In the genomic region with DNA sequence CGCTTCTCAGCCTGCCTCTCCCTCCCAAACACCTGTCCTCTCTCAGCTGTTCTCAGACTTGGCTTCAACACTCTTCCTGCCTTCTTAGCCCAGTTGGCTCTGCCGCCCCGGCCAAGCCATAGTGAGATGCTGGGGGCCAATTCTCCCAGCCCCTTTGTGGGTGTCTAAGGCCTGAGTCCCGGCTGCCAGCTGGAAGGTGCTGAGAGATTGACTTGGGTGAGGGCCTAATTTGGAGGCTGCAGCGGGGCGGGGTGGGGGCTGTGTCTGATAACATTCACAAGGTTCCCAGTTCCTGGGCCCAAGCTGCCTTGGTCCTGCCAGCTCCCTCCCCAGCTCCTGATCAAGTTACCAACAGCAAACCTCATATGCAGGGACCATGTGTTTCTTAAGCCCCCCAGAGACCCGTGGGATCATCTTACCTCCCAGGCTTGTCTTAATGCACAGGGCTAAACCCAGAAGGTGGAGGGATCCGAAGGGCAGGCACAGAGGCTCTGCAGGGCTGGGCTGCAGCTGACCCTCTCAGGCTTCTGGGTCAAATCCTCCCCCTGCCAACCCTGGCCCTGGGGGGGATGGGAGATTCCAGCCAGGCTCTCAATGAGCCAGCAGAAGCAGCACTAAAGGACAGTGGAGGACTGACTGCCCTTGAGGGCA, we compare ENCODE assay signal across 20 cellular contexts. TPM values are rescaled to one million over a fixed set of nuclear protein-coding genes. Genes with fewer than 3 reads are reported as not detected.
A peak's percentile ranks its signal among the peaks of the same experiment; 100 is the strongest.
DNase-seq lines count a peak whose midpoint lies in the region; ATAC-seq and TF ChIP-seq lines count a peak whose summit lies in the region.
"Had no signal": no experiment of that assay in that cellular context is flagged by ENCODE, and none has a peak within 500 bp of the region (broad histone marks: within the 10 kb centered on the region; RNA-seq: fewer than 3 reads in every experiment).

No MANE protein-coding gene starts in this region.

- H3K36me3 ChIP-seq in ascending aorta (peaks cover 0 to 14% of the 10 kb centered on the region in 2 donors), right atrium auricular region (peaks cover 13% of the 10 kb centered on the region), upper lobe of right lung (no peaks in the 10 kb centered on the region)
- H3K36me3 ChIP-seq: pancreas had no signal

- H3K4me1 ChIP-seq in ascending aorta: peaks cover 0 to 5% of the 10 kb centered on the region in 2 donors
- peaks cover 0 to 98% of the 10 kb centered on the region in 2 donors for H3K4me1 ChIP-seq in right atrium auricular region
- peaks cover 7% of the 10 kb centered on the region for H3K4me1 ChIP-seq in upper lobe of right lung
- H3K4me1 ChIP-seq: body of pancreas, pancreas had no signal

- H3K27me3 ChIP-seq in ascending aorta: no peaks in the 10 kb centered on the region
- H3K27me3 ChIP-seq in right atrium auricular region: no peaks in the 10 kb centered on the region
- no peaks in the 10 kb centered on the region for H3K27me3 ChIP-seq in upper lobe of right lung
- H3K27me3 ChIP-seq: BLaER1 treated with 17β-estradiol and CSF1 and Interleukin-3, amounts not matched to agents 10 nM and 100 nM; body of pancreas; pancreas had no signal

- no peaks in the 10 kb centered on the region for H3K9me3 ChIP-seq in ascending aorta
- H3K9me3 ChIP-seq in right atrium auricular region: no peaks in the 10 kb centered on the region
- H3K9me3 ChIP-seq in upper lobe of right lung: no peaks in the 10 kb centered on the region
- H3K9me3 ChIP-seq: BLaER1 treated with 17β-estradiol and CSF1 and Interleukin-3, amounts not matched to agents 10 nM and 100 nM; body of pancreas; pancreas had no signal

- no peak overlapping the region for H3K4me3 ChIP-seq in ascending aorta
- no peak overlapping the region for H3K4me3 ChIP-seq in right atrium auricular region
- no peak overlapping the region for H3K4me3 ChIP-seq in skeletal muscle cell (ENCODE audit: low read depth, low read length)
- H3K4me3 ChIP-seq in upper lobe of right lung: no peak overlapping the region
- H3K4me3 ChIP-seq: BLaER1 treated with 17β-estradiol and CSF1 and Interleukin-3, amounts not matched to agents 10 nM and 100 nM; body of pancreas; GM23248; pancreas; PC-9 had no signal

- H3K27ac ChIP-seq in ascending aorta (peak overlapping the region; percentile 6 to 25), right atrium auricular region (peak overlapping the region; percentile 74 to 96), upper lobe of right lung (no peak overlapping the region)
- H3K27ac ChIP-seq: body of pancreas, GM23248, pancreas, PC-9 had no signal

- H3K4me1 Mint-ChIP-seq in stimulated activated effector memory CD8-positive, alpha-beta T cell treated with anti-CD3 and anti-CD28 coated beads, Interleukin-12 subunit alpha, Interleukin-12 subunit beta, amount 100 ng/mL, for 72 hours: peaks cover 6% of the 10 kb centered on the region

- no peak overlapping the region for H3K27ac Mint-ChIP-seq in stimulated activated effector memory CD8-positive, alpha-beta T cell treated with anti-CD3 and anti-CD28 coated beads, Interleukin-12 subunit alpha, Interleukin-12 subunit beta, amount 100 ng/mL, for 72 hours

- H3K4me3 Mint-ChIP-seq in stimulated activated effector memory CD8-positive, alpha-beta T cell treated with anti-CD3 and anti-CD28 coated beads, Interleukin-12 subunit alpha, Interleukin-12 subunit beta, amount 100 ng/mL, for 72 hours: no peak overlapping the region
- H3K4me3 Mint-ChIP-seq: WTC11 had no signal

- H3K9me3 Mint-ChIP-seq in stimulated activated effector memory CD8-positive, alpha-beta T cell treated with anti-CD3 and anti-CD28 coated beads, Interleukin-12 subunit alpha, Interleukin-12 subunit beta, amount 100 ng/mL, for 72 hours: no peaks in the 10 kb centered on the region
- H3K9me3 Mint-ChIP-seq: WTC11 had no signal

- ATAC-seq in upper lobe of right lung: no peak
- no peak for ATAC-seq in stimulated activated effector memory CD8-positive, alpha-beta T cell treated with anti-CD3 and anti-CD28 coated beads, Interleukin-12 subunit alpha, Interleukin-12 subunit beta, amount 100 ng/mL, for 72 hours
- ATAC-seq in sciatic nerve: no peak
- ATAC-seq: body of pancreas, pancreas, WTC11 had no signal

- TF ChIP-seq CTCF in ascending aorta (IDR thresholded peaks at IDR 0.05) (no peak), right atrium auricular region (IDR thresholded peaks at IDR 0.05) (no peak), upper lobe of right lung (IDR thresholded peaks at IDR 0.05) (no peak)

- DNase-seq in NCI-H446 (lab: John Stamatoyannopoulos, UW) (peak; percentile 80 to 94), ascending aorta (ENCODE audit: low spot score in 2 of 2) (peak in 1 of 2 donors; percentile 52), right atrium auricular region (ENCODE audit: low spot score) (peak; percentile 58), skeletal muscle cell (ENCODE audit: low read depth) (peak; percentile 53), upper lobe of right lung (no peak), NCI-H1694 treated with DMSO at 0.1 percent for 48 hours (lab: John Stamatoyannopoulos, UW) (no peak), sciatic nerve (ENCODE audit: low spot score) (no peak)
- DNase-seq in stimulated activated effector memory CD8-positive, alpha-beta T cell treated with anti-CD3 and anti-CD28 coated beads, Interleukin-12 subunit alpha, Interleukin-12 subunit beta, amount 100 ng/mL, for 72 hours (ENCODE audit: low spot score in 2 of 2): no peak
- DNase-seq: activated naive CD4-positive, alpha-beta T cell treated with anti-CD3 and anti-CD28 coated beads, Interleukin-2, amount 50 U/mL, for 16 hours; body of pancreas; DND-41; effector CD8-positive, alpha-beta T cell; GM23248; IMR-90; mesendoderm; NCI-H226; PC-9 had no signal

- H3K36me3 Mint-ChIP-seq in stimulated activated effector memory CD8-positive, alpha-beta T cell treated with anti-CD3 and anti-CD28 coated beads, Interleukin-12 subunit alpha, Interleukin-12 subunit beta, amount 100 ng/mL, for 72 hours: peaks cover 11% of the 10 kb centered on the region

- intact Hi-C loops in ascending aorta (cut with DNase I) (no loop called here), upper lobe of right lung (cut with DNase I) (no loop called here), sciatic nerve (cut with DNase I) (loop anchor here (5.0 kb wide), 1 partner anchor 1722 kb away; no protein-coding TSS in a partner anchor)

RNA-seq across cellular contexts. Expression of gene INKA2, which starts 9.8 kb away (rescaled TPM):
- not detected for total RNA-seq in ascending aorta
- 10 to 100 TPM; 17.3 to 23.4 TPM for total RNA-seq in right atrium auricular region
- total RNA-seq in upper lobe of right lung: 13.3 TPM
- 17.9 TPM for total RNA-seq in sciatic nerve

RNA-seq across cellular contexts. Expression of gene DDX20, which starts 26.3 kb away (rescaled TPM):
- 11.3 TPM for total RNA-seq in ascending aorta
- total RNA-seq in right atrium auricular region: 1 to 10 TPM; 6.1 to 8.8 TPM
- total RNA-seq in upper lobe of right lung: 10.9 TPM
- 9.7 TPM for total RNA-seq in sciatic nerve

Comparison
In these comparisons a context has a peak if more than half of its experiments do, and no peak if none do; other contexts are left out.
1. DNase-seq: peak in NCI-H446 (2 of 2), right atrium auricular region (single experiment) and skeletal muscle cell (single experiment); none in upper lobe of right lung (single experiment), stimulated activated effector memory CD8-positive, alpha-beta T cell treated with anti-CD3 and anti-CD28 coated beads, Interleukin-12 subunit alpha, Interleukin-12 subunit beta, amount 100 ng/mL, for 72 hours (0 of 2), NCI-H1694 treated with DMSO at 0.1 percent for 48 hours (single experiment) and sciatic nerve (single experiment).
2. RNA of gene INKA2, which starts 9.8 kb away (total RNA-seq): 17.3 to 23.4 TPM in right atrium auricular region, 17.9 TPM in sciatic nerve (single experiment) and 13.3 TPM in upper lobe of right lung (single experiment); not detected in ascending aorta (single experiment); every median in the first group is over 10 times any median in the second.